ENCODE assay signal across 22 cellular contexts in the genomic region with DNA sequence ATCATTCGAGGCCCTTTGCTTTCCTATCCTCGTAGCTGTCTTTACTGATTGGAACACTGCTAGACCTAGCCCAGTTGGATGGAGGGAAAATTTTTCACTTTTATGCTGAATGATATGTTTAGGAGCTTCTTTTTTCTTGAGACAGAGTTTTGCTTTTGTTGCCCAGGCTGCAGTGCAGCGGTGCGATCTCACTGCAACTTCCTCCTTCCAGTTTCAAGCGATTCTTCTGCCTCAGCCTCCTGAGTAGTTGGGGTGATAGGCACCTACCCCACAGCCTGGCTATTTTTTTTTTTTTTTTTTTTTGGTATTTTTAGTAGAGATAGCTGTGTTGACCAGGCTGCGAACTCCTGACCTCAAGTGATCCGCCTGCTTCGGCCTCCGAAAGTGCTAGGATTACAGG. TPM values are rescaled to one million over a fixed set of nuclear protein-coding genes. Genes with fewer than 3 reads are reported as not detected.
DNase-seq lines count a peak whose midpoint lies in the region; ATAC-seq and FAIRE-seq lines count a peak whose summit lies in the region.
"Had no signal": no experiment of that assay in that cellular context is flagged by ENCODE, and none has a peak within 500 bp of the region (broad histone marks: within the 10 kb centered on the region; RNA-seq: fewer than 3 reads in every experiment).

No MANE protein-coding gene starts in this region.

- no peak overlapping the region for H3K27ac ChIP-seq in CD4-positive, alpha-beta memory T cell (ENCODE audit: low read depth, low read length)
- H3K27ac ChIP-seq: C4-2B had no signal

- ATAC-seq in activated naive CD8-positive, alpha-beta T cell treated with anti-CD3 and anti-CD28 coated beads, Interleukin-2, amount 50 U/mL, for 24 hours, result no peak
- ATAC-seq in naive thymus-derived CD8-positive, alpha-beta T cell, result no peak
- no peak for ATAC-seq in HG02678 (IDR thresholded peaks at IDR 0.05; ENCODE audit: unreplicated experiment)
- ATAC-seq: SK-N-SH treated with all-trans-retinoic acid at 6 μM for 48 hours had no signal

- peaks cover 0 to 1% (median 0%) of the 10 kb centered on the region in 4 donors for H3K4me1 Mint-ChIP-seq in CD4-positive, alpha-beta memory T cell
- peaks cover 22% of the 10 kb centered on the region for H3K4me1 Mint-ChIP-seq in activated naive CD8-positive, alpha-beta T cell treated with anti-CD3 and anti-CD28 coated beads, Interleukin-2, amount 50 U/mL, for 24 hours
- H3K4me1 Mint-ChIP-seq in naive thymus-derived CD8-positive, alpha-beta T cell, result peaks cover 0 to 1% (median under 1%) of the 10 kb centered on the region in 4 donors
- H3K4me1 Mint-ChIP-seq: H9 had no signal

- no peaks in the 10 kb centered on the region for H3K9me3 ChIP-seq in CD4-positive, alpha-beta memory T cell (ENCODE audit: control insufficient read depth in 1 of 2, low read length in 2 of 2)

- H3K4me3 ChIP-seq in CD4-positive, alpha-beta memory T cell (ENCODE audit: low read length in 2 of 2), result no peak overlapping the region

- H3K4me3 Mint-ChIP-seq in CD4-positive, alpha-beta memory T cell, result no peak overlapping the region
- H3K4me3 Mint-ChIP-seq in activated naive CD8-positive, alpha-beta T cell treated with anti-CD3 and anti-CD28 coated beads, Interleukin-2, amount 50 U/mL, for 24 hours, result no peak overlapping the region
- no peak overlapping the region for H3K4me3 Mint-ChIP-seq in naive thymus-derived CD8-positive, alpha-beta T cell
- H3K4me3 Mint-ChIP-seq: H9 had no signal

- intact Hi-C loops in CD4-positive, alpha-beta memory T cell (cut with micrococcal nuclease), result no loop called here
- intact Hi-C loops in cardiac septum (cut with DNase I), result no loop called here

- POLR2A ChIA-PET in CD4-positive, alpha-beta memory T cell (lab: Charles Lee; ENCODE audit: partially characterized antibody), result interaction anchor here (1.2 to 1.8 kb wide), 2 partner anchors 11 to 35 kb away, joined by 3 to 5 read pairs; a partner anchor contains a TSS
- POLR2A ChIA-PET in naive thymus-derived CD8-positive, alpha-beta T cell (lab: Charles Lee), result interaction anchor here (0.6 to 1.4 kb wide), 4 partner anchors 14 to 138 kb away, joined by 3 to 4 read pairs (median 3); a partner anchor contains a TSS

- no peaks in the 10 kb centered on the region for H3K27me3 ChIP-seq in CD4-positive, alpha-beta memory T cell (ENCODE audit: insufficient read depth, low read length)

- H3K4me1 ChIP-seq in CD4-positive, alpha-beta memory T cell (ENCODE audit: insufficient read depth, low read length), result no peaks in the 10 kb centered on the region

- DNase-seq in CD4-positive, alpha-beta memory T cell, result no peak
- DNase-seq in MV-4-11 (lab: John Stamatoyannopoulos, UW) (peak; percentile 65), RCC 7860 (ENCODE audit: low spot score) (no peak), cardiac septum (ENCODE audit: low spot score) (no peak)
- DNase-seq in activated naive CD8-positive, alpha-beta T cell treated with anti-CD3 and anti-CD28 coated beads, Interleukin-2, amount 50 U/mL, for 24 hours, result no peak
- no peak for DNase-seq in naive thymus-derived CD8-positive, alpha-beta T cell
- DNase-seq: DMS 273 treated with DMSO at 0.1 percent for 48 hours; GF-D8; H9; Karpas-422; NCI-H1092 treated with DMSO at 0.1 percent for 48 hours; NCI-H2081; NCI-H2171 treated with DMSO at 0.1 percent for 48 hours; NCI-H446; NCI-H69; NK-92 treated with Interleukin-12 subunit alpha and Interleukin-12 subunit beta, amount 100 ng/mL, for 24 hours; OCI-M1; RPMI8226; SIG-M5 had no signal

- no peak for FAIRE-seq in RCC 7860 (lab: Jason Lieb, UNC)

- peaks cover 66 to 87% of the 10 kb centered on the region in 2 donors for H3K36me3 Mint-ChIP-seq in CD4-positive, alpha-beta memory T cell
- H3K36me3 Mint-ChIP-seq in activated naive CD8-positive, alpha-beta T cell treated with anti-CD3 and anti-CD28 coated beads, Interleukin-2, amount 50 U/mL, for 24 hours (ENCODE audit: low read depth), result peaks cover 71% of the 10 kb centered on the region
- peaks cover 0 to 96% (median 26%) of the 10 kb centered on the region in 3 donors for H3K36me3 Mint-ChIP-seq in naive thymus-derived CD8-positive, alpha-beta T cell

- CTCF ChIA-PET in CD4-positive, alpha-beta memory T cell (lab: Charles Lee; ENCODE audit: partially characterized antibody), result interaction anchor here (0.7 to 1.7 kb wide), 5 partner anchors 19 to 383 kb away, joined by 3 to 4 read pairs (median 4); no protein-coding TSS in a partner anchor

- peaks cover 85% of the 10 kb centered on the region for H3K36me3 ChIP-seq in CD4-positive, alpha-beta memory T cell (ENCODE audit: insufficient read depth, low read length)

- peak overlapping the region in 4 of 7 donors; percentile 15 to 71 (median 53) for H3K27ac Mint-ChIP-seq in CD4-positive, alpha-beta memory T cell
- H3K27ac Mint-ChIP-seq in activated naive CD8-positive, alpha-beta T cell treated with anti-CD3 and anti-CD28 coated beads, Interleukin-2, amount 50 U/mL, for 24 hours, result peak overlapping the region; percentile 47
- peak overlapping the region in 6 of 10 donors; percentile 22 to 73 (median 56) for H3K27ac Mint-ChIP-seq in naive thymus-derived CD8-positive, alpha-beta T cell
- H3K27ac Mint-ChIP-seq: H9 had no signal

- no peaks in the 10 kb centered on the region for H3K9me3 Mint-ChIP-seq in CD4-positive, alpha-beta memory T cell
- H3K9me3 Mint-ChIP-seq in activated naive CD8-positive, alpha-beta T cell treated with anti-CD3 and anti-CD28 coated beads, Interleukin-2, amount 50 U/mL, for 24 hours, result no peaks in the 10 kb centered on the region
- no peaks in the 10 kb centered on the region for H3K9me3 Mint-ChIP-seq in naive thymus-derived CD8-positive, alpha-beta T cell
- H3K9me3 Mint-ChIP-seq: H9 had no signal

- no peaks in the 10 kb centered on the region for H3K27me3 Mint-ChIP-seq in CD4-positive, alpha-beta memory T cell
- no peaks in the 10 kb centered on the region for H3K27me3 Mint-ChIP-seq in activated naive CD8-positive, alpha-beta T cell treated with anti-CD3 and anti-CD28 coated beads, Interleukin-2, amount 50 U/mL, for 24 hours
- H3K27me3 Mint-ChIP-seq in naive thymus-derived CD8-positive, alpha-beta T cell, result no peaks in the 10 kb centered on the region

RNA-seq across cellular contexts. Expression of a gene that starts 17.3 kb away (rescaled TPM):
- total RNA-seq in CD4-positive, alpha-beta memory T cell, result 100 to 1,000 TPM; 121 TPM
- 100 to 1,000 TPM; 188 to 227 TPM for polyA plus RNA-seq in CD4-positive, alpha-beta memory T cell
- total RNA-seq in naive thymus-derived CD8-positive, alpha-beta T cell, result 100 to 1,000 TPM; 139 to 143 TPM
- polyA plus RNA-seq in naive thymus-derived CD8-positive, alpha-beta T cell, result 100 to 1,000 TPM; 173 to 214 (median 191) TPM
- total RNA-seq in cardiac septum, result 109 TPM

RNA-seq across cellular contexts. Expression of a gene that starts 17.5 kb away (rescaled TPM):
- total RNA-seq in CD4-positive, alpha-beta memory T cell, result 10 to 100 TPM; 62.1 to 62.2 TPM
- polyA plus RNA-seq in CD4-positive, alpha-beta memory T cell, result 10 to 100 TPM; 12.3 to 40.8 TPM
- total RNA-seq in naive thymus-derived CD8-positive, alpha-beta T cell, result 10 to 100 TPM; 71.9 to 75.7 TPM
- 10 to 100 TPM; 16.8 to 43.1 (median 24.0) TPM for polyA plus RNA-seq in naive thymus-derived CD8-positive, alpha-beta T cell
- total RNA-seq in cardiac septum, result 29.9 TPM

RNA-seq across cellular contexts. Expression of a gene that starts 32.5 kb away (rescaled TPM):
- total RNA-seq in CD4-positive, alpha-beta memory T cell, result 100 to 1,000 TPM; 113 to 114 TPM
- 100 to 1,000 TPM in 1 of 2 donors, 10 to 100 TPM in 1; 80.4 to 125 TPM for polyA plus RNA-seq in CD4-positive, alpha-beta memory T cell
- total RNA-seq in naive thymus-derived CD8-positive, alpha-beta T cell, result 100 to 1,000 TPM; 105 to 110 TPM
- 100 to 1,000 TPM in 1 of 3 donors, 10 to 100 TPM in 2; 65.9 to 112 (median 91.5) TPM for polyA plus RNA-seq in naive thymus-derived CD8-positive, alpha-beta T cell
- 18.8 TPM for total RNA-seq in cardiac septum

RNA-seq across cellular contexts. Expression of a gene that starts 36.0 kb away (rescaled TPM):
- 100 to 1,000 TPM; 174 to 183 TPM for total RNA-seq in CD4-positive, alpha-beta memory T cell
- polyA plus RNA-seq in CD4-positive, alpha-beta memory T cell, result 10 to 100 TPM in 1 of 2 donors, 1 to 10 TPM in 1; 6.9 to 18.4 TPM
- 100 to 1,000 TPM; 169 to 175 TPM for total RNA-seq in naive thymus-derived CD8-positive, alpha-beta T cell
- 10 to 100 TPM in 2 of 3 donors, 1 to 10 TPM in 1; 8.9 to 18.5 (median 13.2) TPM for polyA plus RNA-seq in naive thymus-derived CD8-positive, alpha-beta T cell
- total RNA-seq in cardiac septum, result 66.1 TPM

RNA-seq across cellular contexts. Expression of a gene that starts 36.6 kb away (rescaled TPM):
- 10 to 100 TPM; 36.7 to 39.0 TPM for total RNA-seq in CD4-positive, alpha-beta memory T cell
- 10 to 100 TPM; 31.3 to 46.9 TPM for polyA plus RNA-seq in CD4-positive, alpha-beta memory T cell
- total RNA-seq in naive thymus-derived CD8-positive, alpha-beta T cell, result 10 to 100 TPM; 29.5 to 34.9 TPM
- 10 to 100 TPM; 21.8 to 34.8 (median 26.0) TPM for polyA plus RNA-seq in naive thymus-derived CD8-positive, alpha-beta T cell
- total RNA-seq in cardiac septum, result 78.7 TPM
